In genomic region chr4:100278567-100278966, GRCh38 we compare ENCODE assay signal across 14 cellular contexts.
DNase-seq lines count a peak whose midpoint lies in the region; ATAC-seq and TF ChIP-seq lines count a peak whose summit lies in the region.
"Had no signal": no experiment of that assay in that cellular context is flagged by ENCODE, and none has a peak within 500 bp of the region (broad histone marks: within the 10 kb centered on the region; RNA-seq: fewer than 3 reads in every experiment).

No MANE protein-coding gene starts in this region.

- POLR2A ChIA-PET in PC-3 (lab: Charles Lee; ENCODE audit: unreplicated experiment): no interaction called here

- H3K4me2 ChIP-seq in PC-3 (ENCODE audit: low read length): no peak overlapping the region
- H3K4me2 ChIP-seq: BLaER1 had no signal

- intact Hi-C loops in PC-3 (cut with micrococcal nuclease): no loop called here

- H3K4me3 ChIP-seq in epithelial cell of esophagus (ENCODE audit: low read length) (no peak overlapping the region), PC-3 (ENCODE audit: low read length) (no peak overlapping the region)
- H3K4me3 ChIP-seq: BLaER1 had no signal

- H3K36me3 Mint-ChIP-seq in activated CD8-positive, alpha-beta memory T cell treated with anti-CD3 and anti-CD28 coated beads, Interleukin-2, amount 10 ng/mL, durations not matched to agents 7 days and 5 days: no peaks in the 10 kb centered on the region
- H3K36me3 Mint-ChIP-seq in activated T-cell treated with anti-CD3 and anti-CD28 coated beads, Interleukin-2, amount 50 U/mL, for 4 hours (ENCODE audit: insufficient read depth): no peaks in the 10 kb centered on the region
- H3K36me3 Mint-ChIP-seq: CD14-positive monocyte; CD4-positive, alpha-beta memory T cell had no signal

- no peaks in the 10 kb centered on the region for H3K9me2 ChIP-seq in PC-3 (replicated peaks; ENCODE audit: low read length)

- no peaks in the 10 kb centered on the region for H3K9me3 ChIP-seq in PC-3 (ENCODE audit: low read length)
- H3K9me3 ChIP-seq: BLaER1 had no signal

- no peaks in the 10 kb centered on the region for H3K9me3 Mint-ChIP-seq in activated CD8-positive, alpha-beta memory T cell treated with anti-CD3 and anti-CD28 coated beads, Interleukin-2, amount 10 ng/mL, durations not matched to agents 7 days and 5 days (ENCODE audit: low read depth)
- H3K9me3 Mint-ChIP-seq in activated T-cell treated with anti-CD3 and anti-CD28 coated beads, Interleukin-2, amount 50 U/mL, for 4 hours: no peaks in the 10 kb centered on the region
- H3K9me3 Mint-ChIP-seq: H9 had no signal

- H3K27ac ChIP-seq in PC-3 (ENCODE audit: low read length): no peak overlapping the region
- H3K27ac ChIP-seq: BLaER1 had no signal

- no peaks in the 10 kb centered on the region for H3K36me3 ChIP-seq in PC-3 (ENCODE audit: low read depth, low read length)
- H3K36me3 ChIP-seq: BLaER1 had no signal

- H3K79me2 ChIP-seq in PC-3 (ENCODE audit: low read length): no peaks in the 10 kb centered on the region

- BruUV-seq in PC-3 (replicated peaks; lab: Mats Ljungman, UMichigan): no TSS peak

- ATAC-seq in HG02840 (IDR thresholded peaks at IDR 0.05; ENCODE audit: low FRiP score, unreplicated experiment) (no peak), PC-3 (no peak)
- ATAC-seq in activated CD8-positive, alpha-beta memory T cell treated with anti-CD3 and anti-CD28 coated beads, Interleukin-2, amount 10 ng/mL, durations not matched to agents 7 days and 5 days: no peak
- ATAC-seq in activated T-cell treated with anti-CD3 and anti-CD28 coated beads, Interleukin-2, amount 50 U/mL, for 4 hours: no peak

- no peaks in the 10 kb centered on the region for H3K4me1 Mint-ChIP-seq in activated CD8-positive, alpha-beta memory T cell treated with anti-CD3 and anti-CD28 coated beads, Interleukin-2, amount 10 ng/mL, durations not matched to agents 7 days and 5 days
- no peaks in the 10 kb centered on the region for H3K4me1 Mint-ChIP-seq in activated T-cell treated with anti-CD3 and anti-CD28 coated beads, Interleukin-2, amount 50 U/mL, for 4 hours (ENCODE audit: low read depth)
- H3K4me1 Mint-ChIP-seq: CD14-positive monocyte; CD4-positive, alpha-beta memory T cell had no signal

- peaks cover 11% of the 10 kb centered on the region for H3K27me3 Mint-ChIP-seq in activated CD8-positive, alpha-beta memory T cell treated with anti-CD3 and anti-CD28 coated beads, Interleukin-2, amount 10 ng/mL, durations not matched to agents 7 days and 5 days
- H3K27me3 Mint-ChIP-seq in activated T-cell treated with anti-CD3 and anti-CD28 coated beads, Interleukin-2, amount 50 U/mL, for 4 hours (ENCODE audit: low read depth): no peaks in the 10 kb centered on the region

- no peaks in the 10 kb centered on the region for H3K27me3 ChIP-seq in PC-3 (ENCODE audit: low read length)
- H3K27me3 ChIP-seq: BLaER1 had no signal

- CTCF ChIA-PET in activated CD8-positive, alpha-beta memory T cell treated with anti-CD3 and anti-CD28 coated beads, Interleukin-2, amount 10 ng/mL, durations not matched to agents 7 days and 5 days (lab: Charles Lee): no interaction called here
- CTCF ChIA-PET in PC-3 (lab: Charles Lee): no interaction called here

- DNase-seq in DMS53 treated with DMSO at 0.1 percent for 48 hours (lab: John Stamatoyannopoulos, UW; ENCODE audit: unreplicated experiment): peak; percentile 5
- peak; percentile 3 for DNase-seq in SW480 (ENCODE audit: low spot score)
- peak; percentile 34 for DNase-seq in epithelial cell of esophagus (ENCODE audit: low read depth)
- peak; percentile 73 for DNase-seq in kidney tubule cell (ENCODE audit: low spot score)
- DNase-seq in activated CD8-positive, alpha-beta memory T cell treated with anti-CD3 and anti-CD28 coated beads, Interleukin-2, amount 10 ng/mL, durations not matched to agents 7 days and 5 days: no peak
- no peak for DNase-seq in activated T-cell treated with anti-CD3 and anti-CD28 coated beads, Interleukin-2, amount 50 U/mL, for 4 hours
- DNase-seq in PC-3: no peak
- DNase-seq: 8988T; CD4-positive, alpha-beta memory T cell; DMS153; H9 had no signal

- no peak overlapping the region for H3K9ac ChIP-seq in PC-3 (ENCODE audit: low read length)
- H3K9ac ChIP-seq: BLaER1 had no signal

- H4K20me1 ChIP-seq in PC-3 (ENCODE audit: low read length): no peaks in the 10 kb centered on the region
- H4K20me1 ChIP-seq: BLaER1 had no signal

- TF ChIP-seq CTCF in epithelial cell of esophagus (IDR thresholded peaks at IDR 0.05; ENCODE audit: insufficient read depth, low read depth, low read length, missing control alignments) (no peak), PC-3 (conservative IDR thresholded peaks at IDR 0.05; ENCODE audit: low read depth, low read length) (no peak)

- H2AFZ ChIP-seq in PC-3 (ENCODE audit: low read length): no peak overlapping the region

- H3K4me3 Mint-ChIP-seq in activated CD8-positive, alpha-beta memory T cell treated with anti-CD3 and anti-CD28 coated beads, Interleukin-2, amount 10 ng/mL, durations not matched to agents 7 days and 5 days: no peak overlapping the region
- no peak overlapping the region for H3K4me3 Mint-ChIP-seq in activated T-cell treated with anti-CD3 and anti-CD28 coated beads, Interleukin-2, amount 50 U/mL, for 4 hours
- H3K4me3 Mint-ChIP-seq: CD14-positive monocyte; CD4-positive, alpha-beta memory T cell; H9 had no signal

- no peak overlapping the region for H3K27ac Mint-ChIP-seq in activated CD8-positive, alpha-beta memory T cell treated with anti-CD3 and anti-CD28 coated beads, Interleukin-2, amount 10 ng/mL, durations not matched to agents 7 days and 5 days
- H3K27ac Mint-ChIP-seq: CD14-positive monocyte; CD4-positive, alpha-beta memory T cell; H9 had no signal

- no peaks in the 10 kb centered on the region for H3K4me1 ChIP-seq in PC-3 (ENCODE audit: insufficient read depth, low read length)
- H3K4me1 ChIP-seq: BLaER1 had no signal

- H3F3A ChIP-seq in PC-3 (ENCODE audit: low read length, unreplicated experiment): no peaks in the 10 kb centered on the region

Comparison
In these comparisons a context has a peak if more than half of its experiments do, and no peak if none do; other contexts are left out.
1. DNase-seq: peak in DMS53 treated with DMSO at 0.1 percent for 48 hours (single experiment), SW480 (single experiment), epithelial cell of esophagus (single experiment) and kidney tubule cell (single experiment); none in activated CD8-positive, alpha-beta memory T cell treated with anti-CD3 and anti-CD28 coated beads, Interleukin-2, amount 10 ng/mL, durations not matched to agents 7 days and 5 days (single experiment), activated T-cell treated with anti-CD3 and anti-CD28 coated beads, Interleukin-2, amount 50 U/mL, for 4 hours (single experiment) and PC-3 (single experiment).